17 cellular contexts compared by ENCODE assay signal in the genomic region with DNA sequence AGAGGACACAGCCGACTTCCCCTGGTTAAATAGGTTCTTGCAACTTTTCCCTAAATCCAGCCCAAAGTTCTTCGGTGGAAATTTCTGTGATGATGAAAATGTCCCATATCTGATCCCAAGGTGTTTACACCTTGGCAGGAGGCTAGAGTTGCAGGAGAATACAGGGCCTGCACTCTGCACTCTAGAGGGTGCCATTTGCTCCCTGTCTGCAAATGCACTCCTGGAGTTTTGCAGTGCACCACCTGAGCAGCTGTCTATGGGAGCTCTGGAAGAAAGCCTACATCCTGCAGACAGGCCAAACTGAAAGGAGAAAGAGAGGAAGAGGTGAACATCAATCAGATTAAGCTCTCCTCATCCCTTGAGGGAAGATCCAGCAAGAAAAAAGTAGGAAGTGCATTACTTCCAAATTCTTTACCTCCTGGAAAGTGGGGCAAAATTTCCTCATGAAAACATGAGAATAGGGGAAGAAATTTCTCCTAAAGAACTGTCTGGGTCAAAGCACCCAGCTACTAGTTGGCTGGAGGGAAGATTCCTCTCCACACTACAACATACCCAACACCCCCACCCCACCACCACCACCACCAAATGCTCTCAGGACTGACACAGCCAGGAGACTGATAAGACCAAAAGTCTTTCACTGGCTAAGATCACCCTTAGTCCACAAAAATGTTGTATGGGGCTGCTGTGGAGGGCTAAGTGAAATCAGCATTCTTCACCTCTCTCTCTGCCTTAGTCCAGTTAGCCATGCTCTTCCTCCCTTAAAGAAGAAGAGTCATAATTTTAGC.
DNase-seq lines count a peak whose midpoint lies in the region; ATAC-seq and TF ChIP-seq lines count a peak whose summit lies in the region.
"Had no signal": no experiment of that assay in that cellular context is flagged by ENCODE, and none has a peak within 500 bp of the region (broad histone marks: within the 10 kb centered on the region; RNA-seq: fewer than 3 reads in every experiment).

No MANE protein-coding gene starts in this region.

- POLR2A ChIA-PET in OCI-LY7 (lab: Charles Lee) = interaction anchor here (0.7 kb wide), 1 partner anchor 55 kb away, joined by 3 read pairs; no protein-coding TSS in a partner anchor

- no peaks in the 10 kb centered on the region for H3K27me3 ChIP-seq in brain microvascular endothelial cell (replicated peaks)
- H3K27me3 ChIP-seq: gastroesophageal sphincter had no signal

- H3K4me1 ChIP-seq in OCI-LY7 (ENCODE audit: insufficient read depth, low read length, poor library complexity, severe bottlenecking) = no peaks in the 10 kb centered on the region
- H3K4me1 ChIP-seq: gastroesophageal sphincter had no signal

- peak; percentile 50 for ATAC-seq in left colon
- ATAC-seq in GM18861 (IDR thresholded peaks at IDR 0.05; ENCODE audit: unreplicated experiment) = no peak
- ATAC-seq: gastroesophageal sphincter had no signal

- no peaks in the 10 kb centered on the region for H3K79me2 ChIP-seq in OCI-LY7 (ENCODE audit: insufficient read depth, low read depth, low read length)

- no peaks in the 10 kb centered on the region for H3K9me3 Mint-ChIP-seq in HFFc6
- H3K9me3 Mint-ChIP-seq: activated naive CD8-positive, alpha-beta T cell treated with anti-CD3 and anti-CD28 coated beads for 36 hours had no signal

- CTCF ChIA-PET in OCI-LY7 (lab: Charles Lee; ENCODE audit: unreplicated experiment) = no interaction called here

- no peak overlapping the region for H3K4me2 ChIP-seq in OCI-LY7 (ENCODE audit: low read length)

- no peaks in the 10 kb centered on the region for H3K9me2 ChIP-seq in OCI-LY7 (ENCODE audit: insufficient read depth, low read length)

- in situ Hi-C loops in brain microvascular endothelial cell (cut with HindIII; ENCODE audit: low pct_ligation_motif_present, low sequenced_read_pairs) = no loop called here

- H3K4me1 Mint-ChIP-seq in HFFc6 (ENCODE audit: low read depth) = peaks cover 61% of the 10 kb centered on the region
- H3K4me1 Mint-ChIP-seq: activated naive CD8-positive, alpha-beta T cell treated with anti-CD3 and anti-CD28 coated beads for 36 hours; stimulated activated memory B cell treated with anti-CD40 and anti-IgM and Interleukin-4, amounts not matched to agents 10 μg/mL and 1 μg/mL and 100 μg/mL, for 72 hours had no signal

- intact Hi-C loops in left colon (cut with DNase I, micrococcal nuclease) (no loop called here), OCI-LY7 (cut with micrococcal nuclease; ENCODE audit: unreplicated experiment) (no loop called here)

- no peaks in the 10 kb centered on the region for H4K20me1 ChIP-seq in OCI-LY7 (ENCODE audit: insufficient read depth, low read length)

- no peaks in the 10 kb centered on the region for H3K27me3 Mint-ChIP-seq in HFFc6 (ENCODE audit: insufficient read depth)
- H3K27me3 Mint-ChIP-seq: stimulated activated memory B cell treated with anti-CD40 and anti-IgM and Interleukin-4, amounts not matched to agents 10 μg/mL and 1 μg/mL and 100 μg/mL, for 72 hours had no signal

- H3K4me3 Mint-ChIP-seq in HFFc6 = no peak overlapping the region
- H3K4me3 Mint-ChIP-seq: activated naive CD8-positive, alpha-beta T cell treated with anti-CD3 and anti-CD28 coated beads for 36 hours; stimulated activated memory B cell treated with anti-CD40 and anti-IgM and Interleukin-4, amounts not matched to agents 10 μg/mL and 1 μg/mL and 100 μg/mL, for 72 hours had no signal

- no TSS peak for BruUV-seq in OCI-LY7 (replicated peaks; lab: Mats Ljungman, UMichigan)

- no peak overlapping the region for H3K4me3 ChIP-seq in brain microvascular endothelial cell (ENCODE audit: low read depth, low read length)
- no peak overlapping the region for H3K4me3 ChIP-seq in OCI-LY7 (ENCODE audit: low read depth, low read length, poor library complexity, severe bottlenecking)
- H3K4me3 ChIP-seq: gastroesophageal sphincter, lung had no signal

- peak overlapping the region; percentile 44; the same call in 1 of the 2 replicates for H3K27ac Mint-ChIP-seq in HFFc6
- H3K27ac Mint-ChIP-seq: activated naive CD8-positive, alpha-beta T cell treated with anti-CD3 and anti-CD28 coated beads for 36 hours; stimulated activated memory B cell treated with anti-CD40 and anti-IgM and Interleukin-4, amounts not matched to agents 10 μg/mL and 1 μg/mL and 100 μg/mL, for 72 hours had no signal

- no peaks in the 10 kb centered on the region for H3K36me3 Mint-ChIP-seq in HFFc6 (ENCODE audit: low read depth)
- H3K36me3 Mint-ChIP-seq: activated naive CD8-positive, alpha-beta T cell treated with anti-CD3 and anti-CD28 coated beads for 36 hours; stimulated activated memory B cell treated with anti-CD40 and anti-IgM and Interleukin-4, amounts not matched to agents 10 μg/mL and 1 μg/mL and 100 μg/mL, for 72 hours had no signal

- peak overlapping the region; percentile 55 for H3K27ac ChIP-seq in brain microvascular endothelial cell
- no peak overlapping the region for H3K27ac ChIP-seq in OCI-LY7 (ENCODE audit: low read depth, low read length, poor library complexity, severe bottlenecking)
- H3K27ac ChIP-seq: gastroesophageal sphincter had no signal

- DNase-seq in A172 (ENCODE audit: low spot score) (peak; percentile 27), HFFc6 (no peak), brain microvascular endothelial cell (peak; percentile 66), left colon (no peak), epidermal melanocyte (ENCODE audit: insufficient read length, low spot score) (no peak), kidney glomerular epithelial cell (lab: John Stamatoyannopoulos, UW) (no peak), OCI-LY7 (ENCODE audit: low spot score) (no peak)
- DNase-seq: activated naive CD8-positive, alpha-beta T cell treated with anti-CD3 and anti-CD28 coated beads for 36 hours; dermis blood vessel endothelial cell; EL; NCI-H146; NCI-H524 treated with DMSO at 0.1 percent for 48 hours; SIG-M5 had no signal

- H2AFZ ChIP-seq in OCI-LY7 (ENCODE audit: low read length) = no peak overlapping the region

- no peaks in the 10 kb centered on the region for H3K36me3 ChIP-seq in brain microvascular endothelial cell (replicated peaks)
- no peaks in the 10 kb centered on the region for H3K36me3 ChIP-seq in OCI-LY7 (ENCODE audit: insufficient read depth, low read length)
- H3K36me3 ChIP-seq: gastroesophageal sphincter had no signal

- no peaks in the 10 kb centered on the region for H3K9me3 ChIP-seq in OCI-LY7 (ENCODE audit: low read length)
- H3K9me3 ChIP-seq: gastroesophageal sphincter had no signal

- TF ChIP-seq CTCF in HFFc6 (IDR thresholded peaks at IDR 0.05) (peak; percentile 18; the same call in 1 of the 2 replicates), brain microvascular endothelial cell (IDR thresholded peaks at IDR 0.05; ENCODE audit: low read depth, low read length, missing control alignments) (peak; percentile 27), OCI-LY7 (conservative IDR thresholded peaks at IDR 0.05; ENCODE audit: low read length) (no peak)

Comparison
In these comparisons a context has a peak if more than half of its experiments do, and no peak if none do; other contexts are left out.
1. DNase-seq: peak in A172 (single experiment) and brain microvascular endothelial cell (single experiment); none in HFFc6 (single experiment), left colon (0 of 2), epidermal melanocyte (single experiment), kidney glomerular epithelial cell (single experiment) and OCI-LY7 (single experiment).